Comparison of ENCODE assay signal across 12 cellular contexts in the genomic region with DNA sequence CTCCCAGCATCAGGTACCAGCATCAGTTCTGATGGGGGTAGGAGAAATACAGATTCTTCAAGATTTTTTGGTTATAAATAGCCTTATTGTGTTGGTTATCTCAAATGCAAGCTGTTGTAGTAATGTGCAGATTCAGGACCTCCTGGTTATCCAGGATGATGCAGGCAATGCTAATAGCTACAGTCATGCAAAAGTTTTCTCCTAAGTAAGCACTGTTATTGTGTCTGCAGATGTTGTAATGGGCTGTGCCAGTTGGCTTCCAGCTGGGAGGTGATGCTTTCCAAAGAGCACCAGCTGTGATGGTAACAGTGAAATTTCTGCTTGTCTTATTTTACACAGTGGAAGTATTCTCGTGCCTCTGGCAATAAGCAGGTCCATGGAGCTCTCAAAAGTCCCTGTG.
A peak's percentile ranks its signal among the peaks of the same experiment; 100 is the strongest.
DNase-seq lines count a peak whose midpoint lies in the region; ATAC-seq and TF ChIP-seq lines count a peak whose summit lies in the region.
"Had no signal": no experiment of that assay in that cellular context is flagged by ENCODE, and none has a peak within 500 bp of the region (broad histone marks: within the 10 kb centered on the region; RNA-seq: fewer than 3 reads in every experiment).

No MANE protein-coding gene starts in this region.

- no peaks in the 10 kb centered on the region; the same call in 1 of the 2 replicates for H3K36me3 ChIP-seq in HUES6 (ENCODE audit: control insufficient read depth, insufficient read depth, low read length)
- H3K36me3 ChIP-seq: SJCRH30 had no signal

- H3K9me3 ChIP-seq in HUES6 (ENCODE audit: control insufficient read depth, insufficient read depth, low read depth, low read length) = peaks cover 4% of the 10 kb centered on the region; the same call in 1 of the 2 replicates
- H3K9me3 ChIP-seq: SJCRH30 had no signal

- H3K4me3 ChIP-seq in HUES6 (ENCODE audit: low read depth, low read length) (0 out of 2 replicates have a peak overlapping the region, but pooled peaks have one; percentile 3), astrocyte of the spinal cord (ENCODE audit: low read depth, low read length) (no peak overlapping the region)
- H3K4me3 ChIP-seq: SJCRH30 had no signal

- peaks cover 38% of the 10 kb centered on the region for H3K4me1 ChIP-seq in HUES6 (ENCODE audit: control insufficient read depth, insufficient read depth, low read length)
- H3K4me1 ChIP-seq: SJCRH30 had no signal

- no peaks in the 10 kb centered on the region for H3K27me3 ChIP-seq in HUES6 (ENCODE audit: control insufficient read depth, insufficient read depth, low read length)
- H3K27me3 ChIP-seq: SJCRH30 had no signal

- peak overlapping the region; percentile 90 for H3K27ac ChIP-seq in HUES6 (ENCODE audit: low read depth, low read length)
- H3K27ac ChIP-seq: SJCRH30 had no signal

- ATAC-seq in GM18870 (IDR thresholded peaks at IDR 0.05; ENCODE audit: unreplicated experiment) (no peak), HG02610 (IDR thresholded peaks at IDR 0.05; ENCODE audit: unreplicated experiment) (no peak), GM18873 (IDR thresholded peaks at IDR 0.05; ENCODE audit: low FRiP score, unreplicated experiment) (no peak)
- ATAC-seq: PC-3 had no signal

- in situ Hi-C loops in astrocyte of the spinal cord (cut with HindIII; ENCODE audit: low sequenced_read_pairs) = no loop called here

- no peak for TF ChIP-seq CTCF in astrocyte of the spinal cord (IDR thresholded peaks at IDR 0.05; ENCODE audit: low read depth, low read length)

- DNase-seq in astrocyte of the spinal cord (ENCODE audit: low read depth, low spot score) = peak; percentile 3
- peak; percentile 72 for DNase-seq in iPS DF 19.7 (ENCODE audit: low read depth, low spot score)
- DNase-seq in KG1 (lab: John Stamatoyannopoulos, UW) = no peak
- DNase-seq: EL, NCI-H1930, NCI-H82, PC-3, SJCRH30 had no signal

- peak overlapping the region; percentile 87 for H3K9ac ChIP-seq in HUES6 (ENCODE audit: low read length)
